ENCODE assay signal across 9 cellular contexts in genomic region chr5:77210091-77211012, GRCh38. TPM values are rescaled to one million over a fixed set of nuclear protein-coding genes. Genes with fewer than 3 reads are reported as not detected.
DNase-seq lines count a peak whose midpoint lies in the region; ATAC-seq, FAIRE-seq and TF ChIP-seq lines count a peak whose summit lies in the region.
"Had no signal": no experiment of that assay in that cellular context is flagged by ENCODE, and none has a peak within 500 bp of the region (broad histone marks: within the 10 kb centered on the region; RNA-seq: fewer than 3 reads in every experiment).

A gene with protein sequence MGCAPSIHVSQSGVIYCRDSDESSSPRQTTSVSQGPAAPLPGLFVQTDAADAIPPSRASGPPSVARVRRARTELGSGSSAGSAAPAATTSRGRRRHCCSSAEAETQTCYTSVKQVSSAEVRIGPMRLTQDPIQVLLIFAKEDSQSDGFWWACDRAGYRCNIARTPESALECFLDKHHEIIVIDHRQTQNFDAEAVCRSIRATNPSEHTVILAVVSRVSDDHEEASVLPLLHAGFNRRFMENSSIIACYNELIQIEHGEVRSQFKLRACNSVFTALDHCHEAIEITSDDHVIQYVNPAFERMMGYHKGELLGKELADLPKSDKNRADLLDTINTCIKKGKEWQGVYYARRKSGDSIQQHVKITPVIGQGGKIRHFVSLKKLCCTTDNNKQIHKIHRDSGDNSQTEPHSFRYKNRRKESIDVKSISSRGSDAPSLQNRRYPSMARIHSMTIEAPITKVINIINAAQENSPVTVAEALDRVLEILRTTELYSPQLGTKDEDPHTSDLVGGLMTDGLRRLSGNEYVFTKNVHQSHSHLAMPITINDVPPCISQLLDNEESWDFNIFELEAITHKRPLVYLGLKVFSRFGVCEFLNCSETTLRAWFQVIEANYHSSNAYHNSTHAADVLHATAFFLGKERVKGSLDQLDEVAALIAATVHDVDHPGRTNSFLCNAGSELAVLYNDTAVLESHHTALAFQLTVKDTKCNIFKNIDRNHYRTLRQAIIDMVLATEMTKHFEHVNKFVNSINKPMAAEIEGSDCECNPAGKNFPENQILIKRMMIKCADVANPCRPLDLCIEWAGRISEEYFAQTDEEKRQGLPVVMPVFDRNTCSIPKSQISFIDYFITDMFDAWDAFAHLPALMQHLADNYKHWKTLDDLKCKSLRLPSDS (plus strand): TSS chr5:77210680. CDS start chr5:77210926, 246 bp downstream.

- FAIRE-seq in GM12891 (lab: Jason Lieb, UNC): no peak

- BruUV-seq in OCI-LY7 (replicated peaks; lab: Mats Ljungman, UMichigan): no TSS peak

- H3K36me3 ChIP-seq in WERI-Rb-1 (no peaks in the 10 kb centered on the region), osteoblast (ENCODE audit: insufficient read depth, low read length) (no peaks in the 10 kb centered on the region), OCI-LY7 (ENCODE audit: insufficient read depth, low read length) (no peaks in the 10 kb centered on the region)

- no peak for TF ChIP-seq POLR2A in GM12891 (IDR thresholded peaks at IDR 0.05; ENCODE audit: low read depth, low read length)

- no peaks in the 10 kb centered on the region for H3K4me1 ChIP-seq in foreskin keratinocyte
- H3K4me1 ChIP-seq in osteoblast (ENCODE audit: insufficient read depth, low read length): no peaks in the 10 kb centered on the region
- no peaks in the 10 kb centered on the region for H3K4me1 ChIP-seq in OCI-LY7 (ENCODE audit: insufficient read depth, low read length, poor library complexity, severe bottlenecking)

- H2AFZ ChIP-seq in osteoblast (ENCODE audit: low read length) (no peak within 1 kb of the TSS), OCI-LY7 (ENCODE audit: low read length) (no peak within 1 kb of the TSS)

- H3K9me3 ChIP-seq in WERI-Rb-1 (ENCODE audit: severe bottlenecking): no peaks in the 10 kb centered on the region
- no peaks in the 10 kb centered on the region for H3K9me3 ChIP-seq in osteoblast (ENCODE audit: low read depth, low read length)
- H3K9me3 ChIP-seq in OCI-LY7 (ENCODE audit: low read length): no peaks in the 10 kb centered on the region

- no peaks in the 10 kb centered on the region for H4K20me1 ChIP-seq in osteoblast (ENCODE audit: insufficient read depth, low read length)
- no peaks in the 10 kb centered on the region for H4K20me1 ChIP-seq in OCI-LY7 (ENCODE audit: insufficient read depth, low read length)

- peak within 1 kb of the TSS; percentile 38 for H3K4me2 ChIP-seq in osteoblast (ENCODE audit: insufficient read depth, low read length)
- no peak within 1 kb of the TSS for H3K4me2 ChIP-seq in OCI-LY7 (ENCODE audit: low read length)

- TF ChIP-seq CTCF in WERI-Rb-1 (IDR thresholded peaks at IDR 0.05; ENCODE audit: low read depth, low read length) (no peak), foreskin keratinocyte (conservative IDR thresholded peaks at IDR 0.05) (no peak), osteoblast (IDR thresholded peaks at IDR 0.05; ENCODE audit: extremely low read depth, low read depth, low read length) (no peak), OCI-LY7 (conservative IDR thresholded peaks at IDR 0.05; ENCODE audit: low read length) (no peak)

- H3K79me2 ChIP-seq in osteoblast (ENCODE audit: insufficient read depth, low read length): no peaks in the 10 kb centered on the region
- H3K79me2 ChIP-seq in OCI-LY7 (ENCODE audit: insufficient read depth, low read depth, low read length): no peaks in the 10 kb centered on the region

- ATAC-seq in foreskin keratinocyte: peak; percentile 51
- ATAC-seq in HG02885 (IDR thresholded peaks at IDR 0.05; ENCODE audit: poor library complexity, unreplicated experiment): no peak
- no peak for ATAC-seq in GM21619 (IDR thresholded peaks at IDR 0.05; ENCODE audit: unreplicated experiment)

- peak; percentile 25 for DNase-seq in GM12891 (ENCODE audit: insufficient read length, low spot score)
- no peak for DNase-seq in WERI-Rb-1
- no peak for DNase-seq in foreskin keratinocyte
- peak; percentile 83 for DNase-seq in osteoblast (ENCODE audit: insufficient read length, low spot score, missing footprints)
- no peak for DNase-seq in posterior vena cava (ENCODE audit: low spot score)
- DNase-seq in OCI-LY7 (ENCODE audit: low spot score): no peak

- no peaks in the 10 kb centered on the region for H3K27me3 ChIP-seq in WERI-Rb-1 (ENCODE audit: insufficient read depth, low read depth, severe bottlenecking)
- H3K27me3 ChIP-seq in foreskin keratinocyte: peaks cover 94% of the 10 kb centered on the region
- peaks cover 89% of the 10 kb centered on the region for H3K27me3 ChIP-seq in osteoblast (ENCODE audit: insufficient read depth, low read length)

- no peak within 1 kb of the TSS for H3K27ac ChIP-seq in WERI-Rb-1
- H3K27ac ChIP-seq in foreskin keratinocyte: no peak within 1 kb of the TSS
- H3K27ac ChIP-seq in osteoblast (ENCODE audit: low read depth, low read length): no peak within 1 kb of the TSS
- H3K27ac ChIP-seq in OCI-LY7 (ENCODE audit: low read depth, low read length, poor library complexity, severe bottlenecking): no peak within 1 kb of the TSS

- CTCF ChIA-PET in OCI-LY7 (lab: Charles Lee; ENCODE audit: unreplicated experiment): interaction anchor here (0.6 kb wide), 1 partner anchor 943 kb away, joined by 10 read pairs; no protein-coding TSS in a partner anchor

- H3K4me3 ChIP-seq in WERI-Rb-1 (ENCODE audit: low read depth, low read length) (peak within 1 kb of the TSS; percentile 52), osteoblast (ENCODE audit: insufficient read depth, low read length) (peak within 1 kb of the TSS; percentile 51), OCI-LY7 (ENCODE audit: low read depth, low read length, poor library complexity, severe bottlenecking) (no peak within 1 kb of the TSS)

- no peaks in the 10 kb centered on the region for H3K9me2 ChIP-seq in OCI-LY7 (ENCODE audit: insufficient read depth, low read length)

- intact Hi-C loops in posterior vena cava (cut with DNase I) (loop anchor here in 1 of 2 donors (1.0 kb wide), 1 partner anchor 12 kb away; no protein-coding TSS in a partner anchor), OCI-LY7 (cut with micrococcal nuclease; ENCODE audit: unreplicated experiment) (no loop called here)

- POLR2A ChIA-PET in OCI-LY7 (lab: Charles Lee): no interaction called here

TF ChIP-seq in GM12891, 5 proteins besides CTCF, POLR2A, EP300 and RAD21:
- TF ChIP-seq POU2F2 (IDR thresholded peaks at IDR 0.05; ENCODE audit: low read depth, low read length) (no peak), SPI1 (IDR thresholded peaks at IDR 0.05; ENCODE audit: low read depth, low read length) (no peak), PAX5 (IDR thresholded peaks at IDR 0.05; ENCODE audit: insufficient read depth, low read length, severe bottlenecking) (no peak), POLR2AphosphoS5 (IDR thresholded peaks at IDR 0.05; ENCODE audit: low read depth, low read length) (no peak), TAF1 (IDR thresholded peaks at IDR 0.05; ENCODE audit: low read depth, low read length) (no peak)
TF ChIP-seq in GM12891: peak in this region for 0.

RNA-seq across cellular contexts. Expression of the gene that starts here (rescaled TPM):
- polyA plus RNA-seq in GM12891 (2012; ENCODE audit: low read depth, missing spikeins): 0.26 TPM
- not detected in 2 replicates for total RNA-seq in foreskin keratinocyte
- not detected in 2 replicates for polyA plus RNA-seq in foreskin keratinocyte
- total RNA-seq in osteoblast: under 0.01 TPM in 2 replicates
- 10 to 100 TPM in 1 of 2 donors, 1 to 10 TPM in 1; 7.7 to 15.1 TPM for total RNA-seq in posterior vena cava
- total RNA-seq in OCI-LY7 (2014; rRNA removed; shearing (Covaris generic)): 0.22 TPM in 1 of 2 replicates, not detected in the other
- 0.21 and 0.50 TPM in 2 replicates for total RNA-seq in OCI-LY7 (2022)
- total RNA-seq: RPMI7951 had no signal

Comparison
In these comparisons a context has a peak if more than half of its experiments do, and no peak if none do; other contexts are left out.
1. Peak in ATAC-seq in foreskin keratinocyte; RNA of the gene not detected or under 1 TPM.
2. Peak in DNase-seq, H3K4me3 ChIP-seq and H3K4me2 ChIP-seq in osteoblast; RNA of the gene not detected or under 1 TPM.